Comparison of ENCODE assay signal across 28 cellular contexts in genomic region chr15:77470227-77470626, GRCh38.
"Had no signal": no experiment of that assay in that cellular context is flagged by ENCODE, and none has a peak within 500 bp of the region (broad histone marks: within the 10 kb centered on the region; RNA-seq: fewer than 3 reads in every experiment).

No MANE protein-coding gene starts in this region.

- FAIRE-seq: keratinocyte, urothelium cell line had no signal

- ATAC-seq: left lobe of liver; mucosa of descending colon; natural killer cell treated with Interleukin-12 subunit alpha and Interleukin-12 subunit beta and Interleukin-15 and Interleukin-18, amount 100 ng/mL, for 72 hours; stimulated activated effector memory CD8-positive, alpha-beta T cell treated with anti-CD3 and anti-CD28 coated beads, Interleukin-12 subunit alpha, Interleukin-12 subunit beta, amount 100 ng/mL, for 72 hours had no signal

- H3K9me3 ChIP-seq: colonic mucosa, esophagus squamous epithelium, mucosa of descending colon, right atrium auricular region, sigmoid colon, stomach, tibial artery, upper lobe of left lung had no signal

- H3K9ac ChIP-seq: neural progenitor cell, parathyroid adenoma had no signal

- H3K4me3 Mint-ChIP-seq: dendritic cell treated with granulocyte-macrophage colony-stimulating factor and Interleukin-4, amounts not matched to agents 40 ng/mL and 50 ng/mL, for 4 days; endodermal cell; memory B cell; mesothelial cell of epicardium; naive B cell; natural killer cell treated with Interleukin-12 subunit alpha and Interleukin-12 subunit beta and Interleukin-15 and Interleukin-18, amount 100 ng/mL, for 72 hours; neural progenitor cell; stimulated activated effector memory CD8-positive, alpha-beta T cell treated with anti-CD3 and anti-CD28 coated beads, Interleukin-12 subunit alpha, Interleukin-12 subunit beta, amount 100 ng/mL, for 72 hours had no signal

- H3K4me1 ChIP-seq: colonic mucosa, esophagus squamous epithelium, parathyroid adenoma, sigmoid colon, stomach, tibial artery had no signal

- H3K4me3 ChIP-seq: colonic mucosa, esophagus squamous epithelium, lung, mucosa of descending colon, neural progenitor cell, right atrium auricular region, sigmoid colon, stomach, tibial artery, upper lobe of left lung had no signal

- H3K9me3 Mint-ChIP-seq: dendritic cell treated with granulocyte-macrophage colony-stimulating factor and Interleukin-4, amounts not matched to agents 40 ng/mL and 50 ng/mL, for 4 days; memory B cell; mesothelial cell of epicardium; naive B cell; natural killer cell treated with Interleukin-12 subunit alpha and Interleukin-12 subunit beta and Interleukin-15 and Interleukin-18, amount 100 ng/mL, for 72 hours; neural progenitor cell; stimulated activated effector memory CD8-positive, alpha-beta T cell treated with anti-CD3 and anti-CD28 coated beads, Interleukin-12 subunit alpha, Interleukin-12 subunit beta, amount 100 ng/mL, for 72 hours had no signal

- H3K4me1 Mint-ChIP-seq: mesothelial cell of epicardium, naive B cell had no signal

- H3K27me3 ChIP-seq: colonic mucosa, esophagus squamous epithelium, neural progenitor cell, right atrium auricular region, sigmoid colon, stomach, tibial artery, upper lobe of left lung had no signal

- H3K79me2 ChIP-seq: parathyroid adenoma had no signal

- H3K27ac Mint-ChIP-seq: dendritic cell treated with granulocyte-macrophage colony-stimulating factor and Interleukin-4, amounts not matched to agents 40 ng/mL and 50 ng/mL, for 4 days; endodermal cell; memory B cell; mesothelial cell of epicardium; natural killer cell treated with Interleukin-12 subunit alpha and Interleukin-12 subunit beta and Interleukin-15 and Interleukin-18, amount 100 ng/mL, for 72 hours; neural progenitor cell; progenitor cell of endocrine pancreas; stimulated activated effector memory CD8-positive, alpha-beta T cell treated with anti-CD3 and anti-CD28 coated beads, Interleukin-12 subunit alpha, Interleukin-12 subunit beta, amount 100 ng/mL, for 72 hours had no signal

- H3K27ac ChIP-seq: colonic mucosa, esophagus squamous epithelium, neural progenitor cell, parathyroid adenoma, right atrium auricular region, sigmoid colon, stomach, tibial artery, upper lobe of left lung had no signal

- H2AFZ ChIP-seq: neural progenitor cell, parathyroid adenoma had no signal

- H3K4me2 ChIP-seq: neural progenitor cell had no signal

- H3K36me3 ChIP-seq: colonic mucosa had no signal

- DNase-seq: colonic mucosa; effector CD8-positive, alpha-beta T cell; endodermal cell; erythroblast; esophagus squamous epithelium; head of caudate nucleus; mucosa of descending colon; naive B cell; sigmoid colon; stimulated activated CD4-positive, alpha-beta T cell treated with anti-CD3 and anti-CD28 coated beads, Interleukin-2, amount 100 ng/mL, for 24 hours; stimulated activated CD4-positive, alpha-beta T cell treated with anti-CD3 and anti-CD28 coated beads, Interleukin-4, amount 100 ng/mL, for 24 hours; stimulated activated naive CD4-positive, alpha-beta T cell treated with Interleukin-2 at 50 U/mL for 16 hours; stomach; tibial artery; upper lobe of left lung had no signal

- H3K27me3 Mint-ChIP-seq: dendritic cell treated with granulocyte-macrophage colony-stimulating factor and Interleukin-4, amounts not matched to agents 40 ng/mL and 50 ng/mL, for 4 days; memory B cell; naive B cell; natural killer cell treated with Interleukin-12 subunit alpha and Interleukin-12 subunit beta and Interleukin-15 and Interleukin-18, amount 100 ng/mL, for 72 hours; progenitor cell of endocrine pancreas had no signal
